In genomic region chr17:56592487-56593072, GRCh38 we compare ENCODE assay signal across 9 cellular contexts. TPM values are rescaled to one million over a fixed set of nuclear protein-coding genes. Genes with fewer than 3 reads are reported as not detected.
DNase-seq lines count a peak whose midpoint lies in the region; ATAC-seq and TF ChIP-seq lines count a peak whose summit lies in the region.
"Had no signal": no experiment of that assay in that cellular context is flagged by ENCODE, and none has a peak within 500 bp of the region (broad histone marks: within the 10 kb centered on the region; RNA-seq: fewer than 3 reads in every experiment).

No MANE protein-coding gene starts in this region.

- H3K27ac ChIP-seq in C4-2B: no peak overlapping the region
- H3K27ac ChIP-seq in right atrium auricular region: no peak overlapping the region

- H3K4me1 Mint-ChIP-seq in activated naive CD8-positive, alpha-beta T cell treated with anti-CD3 and anti-CD28 coated beads, Interleukin-2, amount 50 U/mL, for 24 hours: peaks cover 17% of the 10 kb centered on the region
- peaks cover 13% of the 10 kb centered on the region for H3K4me1 Mint-ChIP-seq in progenitor cell of endocrine pancreas (ENCODE audit: low read depth)

- peak overlapping the region; percentile 50 for H3K4me3 ChIP-seq in Jurkat, Clone E6-1 (ENCODE audit: low read length)
- peak overlapping the region; percentile 44 to 62 for H3K4me3 ChIP-seq in right atrium auricular region

- TF ChIP-seq CTCF in C4-2B (conservative IDR thresholded peaks at IDR 0.05) (peak; percentile 99), right atrium auricular region (IDR thresholded peaks at IDR 0.05) (peak; percentile 98), progenitor cell of endocrine pancreas (IDR thresholded peaks at IDR 0.05; ENCODE audit: unreplicated experiment) (peak; percentile 97)

- no peaks in the 10 kb centered on the region for H3K27me3 ChIP-seq in right atrium auricular region

- H3K4me1 ChIP-seq in right atrium auricular region: peaks cover 0 to 50% of the 10 kb centered on the region in 2 donors

- H3K36me3 ChIP-seq in right atrium auricular region: no peaks in the 10 kb centered on the region

- no peak overlapping the region for H3K27ac Mint-ChIP-seq in activated naive CD8-positive, alpha-beta T cell treated with anti-CD3 and anti-CD28 coated beads, Interleukin-2, amount 50 U/mL, for 24 hours
- peak overlapping the region; percentile 56 for H3K27ac Mint-ChIP-seq in progenitor cell of endocrine pancreas

- no peaks in the 10 kb centered on the region for H3K36me3 Mint-ChIP-seq in activated naive CD8-positive, alpha-beta T cell treated with anti-CD3 and anti-CD28 coated beads, Interleukin-2, amount 50 U/mL, for 24 hours (ENCODE audit: low read depth)
- no peaks in the 10 kb centered on the region for H3K36me3 Mint-ChIP-seq in progenitor cell of endocrine pancreas (ENCODE audit: insufficient read depth)

- H3K27me3 Mint-ChIP-seq in activated naive CD8-positive, alpha-beta T cell treated with anti-CD3 and anti-CD28 coated beads, Interleukin-2, amount 50 U/mL, for 24 hours: peaks cover 29% of the 10 kb centered on the region
- H3K27me3 Mint-ChIP-seq in progenitor cell of endocrine pancreas: peaks cover 70% of the 10 kb centered on the region

- no peak for DNase-seq in Jurkat, Clone E6-1 (ENCODE audit: low read depth, low spot score)
- peak; percentile 79 for DNase-seq in activated naive CD8-positive, alpha-beta T cell treated with anti-CD3 and anti-CD28 coated beads, Interleukin-2, amount 50 U/mL, for 24 hours
- DNase-seq in right atrium auricular region (ENCODE audit: low spot score) (no peak), progenitor cell of endocrine pancreas (ENCODE audit: low spot score, unreplicated experiment) (peak; percentile 78), NCI-H2107 (lab: John Stamatoyannopoulos, UW) (no peak)

- ATAC-seq in GM19463 (IDR thresholded peaks at IDR 0.05; ENCODE audit: unreplicated experiment) (peak; percentile 69), SK-N-SH treated with all-trans-retinoic acid at 6 μM for 48 hours (peak; percentile 69)
- ATAC-seq in activated naive CD8-positive, alpha-beta T cell treated with anti-CD3 and anti-CD28 coated beads, Interleukin-2, amount 50 U/mL, for 24 hours: peak; percentile 65

- no peaks in the 10 kb centered on the region for H3K9me3 Mint-ChIP-seq in activated naive CD8-positive, alpha-beta T cell treated with anti-CD3 and anti-CD28 coated beads, Interleukin-2, amount 50 U/mL, for 24 hours
- H3K9me3 Mint-ChIP-seq in progenitor cell of endocrine pancreas (ENCODE audit: low read depth): no peaks in the 10 kb centered on the region

- H3K4me3 Mint-ChIP-seq in activated naive CD8-positive, alpha-beta T cell treated with anti-CD3 and anti-CD28 coated beads, Interleukin-2, amount 50 U/mL, for 24 hours: peak overlapping the region; percentile 64
- H3K4me3 Mint-ChIP-seq in progenitor cell of endocrine pancreas (ENCODE audit: low read depth): peak overlapping the region; percentile 74

- no peaks in the 10 kb centered on the region for H3K9me3 ChIP-seq in right atrium auricular region

TF ChIP-seq in SK-N-SH treated with all-trans-retinoic acid at 6 μM for 48 hours, 23 proteins besides CTCF, POLR2A, EP300 and RAD21:
- TF ChIP-seq CSRNP3 (CRISPR knock-in tag; IDR thresholded peaks at IDR 0.05) (no peak), GLIS3 (CRISPR knock-in tag; IDR thresholded peaks at IDR 0.05) (no peak)

RNA-seq across cellular contexts. Expression of gene NOG, which starts 0.9 kb away (rescaled TPM):
- polyA plus RNA-seq in Jurkat, Clone E6-1 (2012; ENCODE audit: insufficient read depth, insufficient read length): 0.76 TPM
- 1 to 10 TPM in 1 of 2 donors, not detected in 1; 1.5 TPM for total RNA-seq in right atrium auricular region
- 0.24 and 0.55 TPM in 2 replicates for total RNA-seq in progenitor cell of endocrine pancreas
- total RNA-seq: T-helper 2 cell treated with Interferon-gamma antibody and Interleukin-4, amounts not matched to agents 100 ng/mL and 5 ng/mL, for 36 hours had no signal

Comparison
In these comparisons a context has a peak if more than half of its experiments do, and no peak if none do; other contexts are left out.
1. DNase-seq: peak in activated naive CD8-positive, alpha-beta T cell treated with anti-CD3 and anti-CD28 coated beads, Interleukin-2, amount 50 U/mL, for 24 hours (single experiment) and progenitor cell of endocrine pancreas (single experiment); none in Jurkat, Clone E6-1 (single experiment), right atrium auricular region (single experiment) and NCI-H2107 (single experiment).
2. Peak in every context shown above with its lines, with median percentiles within 50 percentile points of each other: CTCF ChIP-seq and ATAC-seq.